ENCODE assay signal across 18 cellular contexts in genomic region chr6:161890133-161890833, GRCh38.
A peak's percentile ranks its signal among the peaks of the same experiment; 100 is the strongest.
DNase-seq lines count a peak whose midpoint lies in the region; ATAC-seq and TF ChIP-seq lines count a peak whose summit lies in the region.
"Had no signal": no experiment of that assay in that cellular context is flagged by ENCODE, and none has a peak within 500 bp of the region (broad histone marks: within the 10 kb centered on the region; RNA-seq: fewer than 3 reads in every experiment).

No MANE protein-coding gene starts in this region.

- H3K36me3 ChIP-seq in upper lobe of right lung = no peaks in the 10 kb centered on the region
- H3K36me3 ChIP-seq: ascending aorta; BLaER1 treated with 17β-estradiol and CSF1 and Interleukin-3, amounts not matched to agents 10 nM and 100 nM had no signal

- DNase-seq in Right ventricle myocardium inferior (ENCODE audit: missing footprints) (no peak), left ventricle myocardium superior (no peak), dorsolateral prefrontal cortex (peak in 2 of 10 donors; percentile 27 to 34), myocyte (ENCODE audit: low read depth) (peak; percentile 13), upper lobe of right lung (no peak), T-helper 2 cell (no peak), GM19240 (ENCODE audit: insufficient read length, low spot score) (no peak)
- no peak for DNase-seq in effector CD4-positive, alpha-beta T cell
- DNase-seq: activated CD4-positive, alpha-beta T cell treated with anti-CD3 and anti-CD28 coated beads for 48 hours; activated naive CD4-positive, alpha-beta T cell treated with Interleukin-2 at 50 U/mL for 16 hours; GDM1; NCI-H1436; NCI-H2171 treated with DMSO at 0.1 percent for 48 hours; posterior cingulate gyrus; stimulated activated CD8-positive, alpha-beta memory T cell treated with anti-CD3 and anti-CD28 coated beads, Interleukin-4, amount 100 ng/mL, for 48 hours had no signal

- H3K27me3 ChIP-seq in dorsolateral prefrontal cortex (no peaks in the 10 kb centered on the region), upper lobe of right lung (no peaks in the 10 kb centered on the region)
- H3K27me3 ChIP-seq: ascending aorta; BLaER1 treated with 17β-estradiol and CSF1 and Interleukin-3, amounts not matched to agents 10 nM and 100 nM had no signal

- TF ChIP-seq CTCF in dorsolateral prefrontal cortex (IDR thresholded peaks at IDR 0.05 in 54 of 56, conservative IDR thresholded peaks at IDR 0.05 in 2 of 56; ENCODE audit: low read depth in 1 of 56, partially characterized antibody in 56 of 56) (no peak), upper lobe of right lung (IDR thresholded peaks at IDR 0.05) (no peak)

- ATAC-seq in Right ventricle myocardium inferior = peak; percentile 60
- ATAC-seq in left ventricle myocardium superior = no peak
- ATAC-seq in upper lobe of right lung = no peak
- ATAC-seq: left lobe of liver had no signal

- H3K27ac ChIP-seq in dorsolateral prefrontal cortex = peak overlapping the region in 30 of 59 donors; percentile 4 to 57 (median 33)
- H3K27ac ChIP-seq in upper lobe of right lung = no peak overlapping the region
- H3K27ac ChIP-seq: ascending aorta; BLaER1 treated with 17β-estradiol and CSF1 and Interleukin-3, amounts not matched to agents 10 nM and 100 nM had no signal

- no peaks in the 10 kb centered on the region for H3K4me1 ChIP-seq in upper lobe of right lung
- H3K4me1 ChIP-seq: ascending aorta had no signal

- peak overlapping the region in 56 of 59 donors; percentile 2 to 64 (median 34) for H3K4me3 ChIP-seq in dorsolateral prefrontal cortex
- peak overlapping the region; percentile 17 for H3K4me3 ChIP-seq in upper lobe of right lung
- H3K4me3 ChIP-seq: ascending aorta; BLaER1 treated with 17β-estradiol and CSF1 and Interleukin-3, amounts not matched to agents 10 nM and 100 nM had no signal

- no peaks in the 10 kb centered on the region for H3K9me3 ChIP-seq in upper lobe of right lung
- H3K9me3 ChIP-seq: ascending aorta; BLaER1 treated with 17β-estradiol and CSF1 and Interleukin-3, amounts not matched to agents 10 nM and 100 nM had no signal

- intact Hi-C loops in Right ventricle myocardium inferior (cut with DNase I) (no loop called here), left ventricle myocardium superior (cut with micrococcal nuclease) (no loop called here), dorsolateral prefrontal cortex (cut with DNase I) (no loop called here), upper lobe of right lung (cut with DNase I) (no loop called here)
